ENCODE assay signal across 1 cellular context in genomic region chr9:34048730-34049629, GRCh38.
TF ChIP-seq lines count a peak whose summit lies in the region.

A gene with protein sequence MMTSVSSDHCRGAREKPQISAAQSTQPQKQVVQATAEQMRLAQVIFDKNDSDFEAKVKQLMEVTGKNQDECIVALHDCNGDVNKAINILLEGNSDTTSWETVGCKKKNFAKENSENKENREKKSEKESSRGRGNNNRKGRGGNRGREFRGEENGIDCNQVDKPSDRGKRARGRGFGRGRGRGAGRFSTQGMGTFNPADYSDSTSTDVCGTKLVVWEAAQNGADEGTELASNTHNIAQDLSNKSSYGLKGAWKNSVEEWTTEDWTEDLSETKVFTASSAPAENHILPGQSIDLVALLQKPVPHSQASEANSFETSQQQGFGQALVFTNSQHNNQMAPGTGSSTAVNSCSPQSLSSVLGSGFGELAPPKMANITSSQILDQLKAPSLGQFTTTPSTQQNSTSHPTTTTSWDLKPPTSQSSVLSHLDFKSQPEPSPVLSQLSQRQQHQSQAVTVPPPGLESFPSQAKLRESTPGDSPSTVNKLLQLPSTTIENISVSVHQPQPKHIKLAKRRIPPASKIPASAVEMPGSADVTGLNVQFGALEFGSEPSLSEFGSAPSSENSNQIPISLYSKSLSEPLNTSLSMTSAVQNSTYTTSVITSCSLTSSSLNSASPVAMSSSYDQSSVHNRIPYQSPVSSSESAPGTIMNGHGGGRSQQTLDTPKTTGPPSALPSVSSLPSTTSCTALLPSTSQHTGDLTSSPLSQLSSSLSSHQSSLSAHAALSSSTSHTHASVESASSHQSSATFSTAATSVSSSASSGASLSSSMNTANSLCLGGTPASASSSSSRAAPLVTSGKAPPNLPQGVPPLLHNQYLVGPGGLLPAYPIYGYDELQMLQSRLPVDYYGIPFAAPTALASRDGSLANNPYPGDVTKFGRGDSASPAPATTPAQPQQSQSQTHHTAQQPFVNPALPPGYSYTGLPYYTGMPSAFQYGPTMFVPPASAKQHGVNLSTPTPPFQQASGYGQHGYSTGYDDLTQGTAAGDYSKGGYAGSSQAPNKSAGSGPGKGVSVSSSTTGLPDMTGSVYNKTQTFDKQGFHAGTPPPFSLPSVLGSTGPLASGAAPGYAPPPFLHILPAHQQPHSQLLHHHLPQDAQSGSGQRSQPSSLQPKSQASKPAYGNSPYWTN (minus strand): TSS chr9:34048887. CDS start chr9:34017148, 31,739 bp downstream.

TF ChIP-seq in HEK293, 187 proteins besides CTCF, POLR2A, EP300 and RAD21 (continued from another document):
- TF ChIP-seq, protein P1, sequence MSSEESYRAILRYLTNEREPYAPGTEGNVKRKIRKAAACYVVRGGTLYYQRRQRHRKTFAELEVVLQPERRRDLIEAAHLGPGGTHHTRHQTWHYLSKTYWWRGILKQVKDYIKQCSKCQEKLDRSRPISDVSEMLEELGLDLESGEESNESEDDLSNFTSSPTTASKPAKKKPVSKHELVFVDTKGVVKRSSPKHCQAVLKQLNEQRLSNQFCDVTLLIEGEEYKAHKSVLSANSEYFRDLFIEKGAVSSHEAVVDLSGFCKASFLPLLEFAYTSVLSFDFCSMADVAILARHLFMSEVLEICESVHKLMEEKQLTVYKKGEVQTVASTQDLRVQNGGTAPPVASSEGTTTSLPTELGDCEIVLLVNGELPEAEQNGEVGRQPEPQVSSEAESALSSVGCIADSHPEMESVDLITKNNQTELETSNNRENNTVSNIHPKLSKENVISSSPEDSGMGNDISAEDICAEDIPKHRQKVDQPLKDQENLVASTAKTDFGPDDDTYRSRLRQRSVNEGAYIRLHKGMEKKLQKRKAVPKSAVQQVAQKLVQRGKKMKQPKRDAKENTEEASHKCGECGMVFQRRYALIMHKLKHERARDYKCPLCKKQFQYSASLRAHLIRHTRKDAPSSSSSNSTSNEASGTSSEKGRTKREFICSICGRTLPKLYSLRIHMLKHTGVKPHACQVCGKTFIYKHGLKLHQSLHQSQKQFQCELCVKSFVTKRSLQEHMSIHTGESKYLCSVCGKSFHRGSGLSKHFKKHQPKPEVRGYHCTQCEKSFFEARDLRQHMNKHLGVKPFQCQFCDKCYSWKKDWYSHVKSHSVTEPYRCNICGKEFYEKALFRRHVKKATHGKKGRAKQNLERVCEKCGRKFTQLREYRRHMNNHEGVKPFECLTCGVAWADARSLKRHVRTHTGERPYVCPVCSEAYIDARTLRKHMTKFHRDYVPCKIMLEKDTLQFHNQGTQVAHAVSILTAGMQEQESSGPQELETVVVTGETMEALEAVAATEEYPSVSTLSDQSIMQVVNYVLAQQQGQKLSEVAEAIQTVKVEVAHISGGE (tag by site-specific recombination; conservative IDR thresholded peaks at IDR 0.05; ENCODE audit: low read depth): peak; percentile 36
- TF ChIP-seq, protein P2, sequence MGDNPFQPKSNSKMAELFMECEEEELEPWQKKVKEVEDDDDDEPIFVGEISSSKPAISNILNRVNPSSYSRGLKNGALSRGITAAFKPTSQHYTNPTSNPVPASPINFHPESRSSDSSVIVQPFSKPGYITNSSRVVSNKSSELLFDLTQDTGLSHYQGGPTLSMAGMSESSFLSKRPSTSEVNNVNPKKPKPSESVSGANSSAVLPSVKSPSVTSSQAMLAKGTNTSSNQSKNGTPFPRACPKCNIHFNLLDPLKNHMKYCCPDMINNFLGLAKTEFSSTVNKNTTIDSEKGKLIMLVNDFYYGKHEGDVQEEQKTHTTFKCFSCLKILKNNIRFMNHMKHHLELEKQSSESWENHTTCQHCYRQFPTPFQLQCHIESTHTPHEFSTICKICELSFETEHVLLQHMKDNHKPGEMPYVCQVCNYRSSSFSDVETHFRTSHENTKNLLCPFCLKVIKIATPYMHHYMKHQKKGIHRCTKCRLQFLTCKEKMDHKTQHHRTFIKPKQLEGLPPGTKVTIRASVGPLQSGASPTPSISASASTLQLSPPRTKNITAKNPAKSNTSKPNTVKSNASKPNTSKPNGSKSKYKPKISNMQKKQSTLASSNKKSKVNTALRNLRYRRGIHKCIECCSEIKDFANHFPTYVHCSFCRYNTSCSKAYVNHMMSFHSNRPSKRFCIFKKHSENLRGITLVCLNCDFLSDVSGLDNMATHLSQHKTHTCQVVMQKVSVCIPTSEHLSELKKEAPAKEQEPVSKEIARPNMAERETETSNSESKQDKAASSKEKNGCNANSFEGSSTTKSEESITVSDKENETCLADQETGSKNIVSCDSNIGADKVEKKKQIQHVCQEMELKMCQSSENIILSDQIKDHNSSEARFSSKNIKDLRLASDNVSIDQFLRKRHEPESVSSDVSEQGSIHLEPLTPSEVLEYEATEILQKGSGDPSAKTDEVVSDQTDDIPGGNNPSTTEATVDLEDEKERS (tag by site-specific recombination; IDR thresholded peaks at IDR 0.05): no peak
- peak; percentile 78; the same call in 1 of the 2 replicates for TF ChIP-seq PRDM1 (tag by site-specific recombination; IDR thresholded peaks at IDR 0.05)
- no peak for TF ChIP-seq MYNN (tag by site-specific recombination; IDR thresholded peaks at IDR 0.05; ENCODE audit: borderline replicate concordance)
- TF ChIP-seq WT1 (tag by site-specific recombination; IDR thresholded peaks at IDR 0.05): peak; percentile 70
- peak; percentile 89 for TF ChIP-seq ZNF560 (tag by site-specific recombination; IDR thresholded peaks at IDR 0.05; ENCODE audit: borderline replicate concordance)
- TF ChIP-seq, protein P3, sequence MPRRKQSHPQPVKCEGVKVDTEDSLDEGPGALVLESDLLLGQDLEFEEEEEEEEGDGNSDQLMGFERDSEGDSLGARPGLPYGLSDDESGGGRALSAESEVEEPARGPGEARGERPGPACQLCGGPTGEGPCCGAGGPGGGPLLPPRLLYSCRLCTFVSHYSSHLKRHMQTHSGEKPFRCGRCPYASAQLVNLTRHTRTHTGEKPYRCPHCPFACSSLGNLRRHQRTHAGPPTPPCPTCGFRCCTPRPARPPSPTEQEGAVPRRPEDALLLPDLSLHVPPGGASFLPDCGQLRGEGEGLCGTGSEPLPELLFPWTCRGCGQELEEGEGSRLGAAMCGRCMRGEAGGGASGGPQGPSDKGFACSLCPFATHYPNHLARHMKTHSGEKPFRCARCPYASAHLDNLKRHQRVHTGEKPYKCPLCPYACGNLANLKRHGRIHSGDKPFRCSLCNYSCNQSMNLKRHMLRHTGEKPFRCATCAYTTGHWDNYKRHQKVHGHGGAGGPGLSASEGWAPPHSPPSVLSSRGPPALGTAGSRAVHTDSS (tag by site-specific recombination; IDR thresholded peaks at IDR 0.05): peak; percentile 61; the same call in 1 of the 2 replicates
- TF ChIP-seq ZBTB8A (tag by site-specific recombination; IDR thresholded peaks at IDR 0.05): peak; percentile 99
- TF ChIP-seq ZNF623 (tag by site-specific recombination; IDR thresholded peaks at IDR 0.05): peak; percentile 13; the same call in 1 of the 2 replicates
- TF ChIP-seq ZNF600 (tag by site-specific recombination; IDR thresholded peaks at IDR 0.05): peak; percentile 32; the same call in 1 of the 2 replicates
- 0 out of 2 replicates have a peak, but pooled peaks have one; percentile 26 for TF ChIP-seq ZBTB48 (tag by site-specific recombination; IDR thresholded peaks at IDR 0.05)
- TF ChIP-seq ZNF585B (tag by site-specific recombination; IDR thresholded peaks at IDR 0.05): no peak
- no peak for TF ChIP-seq ZNF530 (tag by site-specific recombination; IDR thresholded peaks at IDR 0.05; ENCODE audit: low read depth)
- peak; percentile 88 for TF ChIP-seq ZXDB (tag by site-specific recombination; IDR thresholded peaks at IDR 0.05)
- TF ChIP-seq ZNF146 (tag by site-specific recombination; IDR thresholded peaks at IDR 0.05): no peak
- TF ChIP-seq GLIS1 (tag by site-specific recombination; IDR thresholded peaks at IDR 0.05): peak; percentile 65
- TF ChIP-seq HIC1 (tag by site-specific recombination; IDR thresholded peaks at IDR 0.05): peak; percentile 95
- no peak for TF ChIP-seq ZNF624 (tag by site-specific recombination; IDR thresholded peaks at IDR 0.05)
- 0 out of 2 replicates have a peak, but pooled peaks have one; percentile 50 for TF ChIP-seq REST (tag by site-specific recombination; IDR thresholded peaks at IDR 0.05)
- TF ChIP-seq GLI2 (tag by site-specific recombination; IDR thresholded peaks at IDR 0.05; ENCODE audit: borderline replicate concordance, low read depth): no peak
- TF ChIP-seq, protein P4, sequence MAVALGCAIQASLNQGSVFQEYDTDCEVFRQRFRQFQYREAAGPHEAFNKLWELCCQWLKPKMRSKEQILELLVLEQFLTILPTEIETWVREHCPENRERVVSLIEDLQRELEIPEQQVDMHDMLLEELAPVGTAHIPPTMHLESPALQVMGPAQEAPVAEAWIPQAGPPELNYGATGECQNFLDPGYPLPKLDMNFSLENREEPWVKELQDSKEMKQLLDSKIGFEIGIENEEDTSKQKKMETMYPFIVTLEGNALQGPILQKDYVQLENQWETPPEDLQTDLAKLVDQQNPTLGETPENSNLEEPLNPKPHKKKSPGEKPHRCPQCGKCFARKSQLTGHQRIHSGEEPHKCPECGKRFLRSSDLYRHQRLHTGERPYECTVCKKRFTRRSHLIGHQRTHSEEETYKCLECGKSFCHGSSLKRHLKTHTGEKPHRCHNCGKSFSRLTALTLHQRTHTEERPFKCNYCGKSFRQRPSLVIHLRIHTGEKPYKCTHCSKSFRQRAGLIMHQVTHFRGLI (tag by site-specific recombination; IDR thresholded peaks at IDR 0.05): peak; percentile 48
- TF ChIP-seq ZNF596 (tag by site-specific recombination; IDR thresholded peaks at IDR 0.05): peak; percentile 71; the same call in 1 of the 2 replicates
- 0 out of 2 replicates have a peak, but pooled peaks have one; percentile 45 for TF ChIP-seq ZNF184 (tag by site-specific recombination; IDR thresholded peaks at IDR 0.05)
- peak; percentile 84 for TF ChIP-seq YY2 (tag by site-specific recombination; IDR thresholded peaks at IDR 0.05)
- no peak for TF ChIP-seq ZNF514 (tag by site-specific recombination; IDR thresholded peaks at IDR 0.05)
- no peak; the same call in 1 of the 2 replicates for TF ChIP-seq ZFP69B (tag by site-specific recombination; IDR thresholded peaks at IDR 0.05)
- TF ChIP-seq ZNF629 (tag by site-specific recombination; IDR thresholded peaks at IDR 0.05): peak; percentile 81; the same call in 1 of the 2 replicates
- TF ChIP-seq FEZF1 (tag by site-specific recombination; IDR thresholded peaks at IDR 0.05): peak; percentile 78
